In the genomic region with DNA sequence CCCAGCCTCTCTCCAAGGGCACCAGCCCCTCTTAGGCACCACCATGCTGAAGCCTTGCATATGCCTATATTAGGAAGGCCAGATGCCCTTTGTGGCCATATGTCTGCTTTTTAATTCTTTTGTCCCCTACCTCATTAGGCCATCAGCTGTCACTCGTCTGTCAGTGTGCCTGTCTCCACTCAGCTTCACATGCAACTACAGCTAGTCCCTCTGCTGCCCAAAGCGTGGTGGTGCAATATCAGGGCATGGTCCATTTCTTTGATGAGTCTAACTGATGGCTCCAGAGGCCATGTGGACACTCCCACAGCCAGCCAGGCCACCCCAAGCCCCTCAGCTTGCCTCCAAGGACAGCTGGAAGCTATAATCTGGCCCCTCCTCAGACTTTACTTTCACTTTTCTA, we compare ENCODE assay signal across 8 cellular contexts. TPM values are rescaled to one million over a fixed set of nuclear protein-coding genes. Genes with fewer than 3 reads are reported as not detected.
A peak's percentile ranks its signal among the peaks of the same experiment; 100 is the strongest.
DNase-seq lines count a peak whose midpoint lies in the region; ATAC-seq lines count a peak whose summit lies in the region.

No MANE protein-coding gene starts in this region.

- no peaks in the 10 kb centered on the region for H3K27me3 Mint-ChIP-seq in activated CD4-positive, alpha-beta T cell treated with anti-CD3 and anti-CD28 coated beads for 36 hours
- no peaks in the 10 kb centered on the region for H3K27me3 Mint-ChIP-seq in activated naive CD8-positive, alpha-beta T cell treated with anti-CD3 and anti-CD28 coated beads, Interleukin-2, amount 10 ng/mL, durations not matched to agents 7 days and 5 days

- no peaks in the 10 kb centered on the region for H3K9me3 Mint-ChIP-seq in activated CD4-positive, alpha-beta T cell treated with anti-CD3 and anti-CD28 coated beads for 36 hours (ENCODE audit: low read depth)
- no peaks in the 10 kb centered on the region for H3K9me3 Mint-ChIP-seq in activated naive CD8-positive, alpha-beta T cell treated with anti-CD3 and anti-CD28 coated beads, Interleukin-2, amount 10 ng/mL, durations not matched to agents 7 days and 5 days

- CTCF ChIA-PET in activated CD4-positive, alpha-beta T cell treated with anti-CD3 and anti-CD28 coated beads for 36 hours (lab: Charles Lee): interaction anchor here (0.6 to 21.7 kb wide), 11 partner anchors 12 to 242 kb away, joined by 3 to 300 read pairs (median 5); a partner anchor contains a TSS

- intact Hi-C loops in activated CD4-positive, alpha-beta T cell treated with anti-CD3 and anti-CD28 coated beads for 36 hours (cut with DNase I, micrococcal nuclease): no loop called here

- peak; percentile 48 for DNase-seq in activated CD4-positive, alpha-beta T cell treated with anti-CD3 and anti-CD28 coated beads for 36 hours
- DNase-seq in activated CD4-positive, alpha-beta T cell treated with anti-CD3 and anti-CD28 coated beads for 4 hours: no peak
- DNase-seq in NAMALWA (ENCODE audit: low spot score) (peak; percentile 80), lung microvascular endothelial cell (ENCODE audit: low read depth in 2 of 2) (peak; percentile 50 to 59)
- DNase-seq in activated naive CD8-positive, alpha-beta T cell treated with anti-CD3 and anti-CD28 coated beads, Interleukin-2, amount 10 ng/mL, durations not matched to agents 7 days and 5 days: no peak

- no peak for ATAC-seq in activated CD4-positive, alpha-beta T cell treated with anti-CD3 and anti-CD28 coated beads for 36 hours
- ATAC-seq in activated naive CD8-positive, alpha-beta T cell treated with anti-CD3 and anti-CD28 coated beads, Interleukin-2, amount 10 ng/mL, durations not matched to agents 7 days and 5 days (ENCODE audit: low read depth): no peak
- ATAC-seq in GM18519 (IDR thresholded peaks at IDR 0.05; ENCODE audit: low FRiP score, unreplicated experiment) (no peak), GM18511 (IDR thresholded peaks at IDR 0.05; ENCODE audit: unreplicated experiment) (no peak), HG02588 (IDR thresholded peaks at IDR 0.05; ENCODE audit: unreplicated experiment) (no peak)

- H3K27ac Mint-ChIP-seq in activated CD4-positive, alpha-beta T cell treated with anti-CD3 and anti-CD28 coated beads for 36 hours: peak overlapping the region; percentile 49
- H3K27ac Mint-ChIP-seq in activated naive CD8-positive, alpha-beta T cell treated with anti-CD3 and anti-CD28 coated beads, Interleukin-2, amount 10 ng/mL, durations not matched to agents 7 days and 5 days: peak overlapping the region; percentile 39

- POLR2A ChIA-PET in activated CD4-positive, alpha-beta T cell treated with anti-CD3 and anti-CD28 coated beads for 36 hours (lab: Charles Lee): interaction anchor here (1.5 kb wide), 1 partner anchor 20 kb away, joined by 3 read pairs; no protein-coding TSS in a partner anchor
- POLR2A ChIA-PET in activated naive CD8-positive, alpha-beta T cell treated with anti-CD3 and anti-CD28 coated beads, Interleukin-2, amount 10 ng/mL, durations not matched to agents 7 days and 5 days (lab: Charles Lee): interaction anchor here (7.4 kb wide), 1 partner anchor 19 kb away, joined by 50 read pairs; no protein-coding TSS in a partner anchor

- H3K4me1 Mint-ChIP-seq in activated CD4-positive, alpha-beta T cell treated with anti-CD3 and anti-CD28 coated beads for 36 hours: peaks cover 68% of the 10 kb centered on the region
- H3K4me1 Mint-ChIP-seq in activated naive CD8-positive, alpha-beta T cell treated with anti-CD3 and anti-CD28 coated beads, Interleukin-2, amount 10 ng/mL, durations not matched to agents 7 days and 5 days: peaks cover 61% of the 10 kb centered on the region

- peaks cover 2% of the 10 kb centered on the region for H3K36me3 Mint-ChIP-seq in activated CD4-positive, alpha-beta T cell treated with anti-CD3 and anti-CD28 coated beads for 36 hours (ENCODE audit: low read depth)
- H3K36me3 Mint-ChIP-seq in activated naive CD8-positive, alpha-beta T cell treated with anti-CD3 and anti-CD28 coated beads, Interleukin-2, amount 10 ng/mL, durations not matched to agents 7 days and 5 days: peaks cover 5% of the 10 kb centered on the region

- no peak overlapping the region for H3K4me3 Mint-ChIP-seq in activated CD4-positive, alpha-beta T cell treated with anti-CD3 and anti-CD28 coated beads for 36 hours
- no peak overlapping the region for H3K4me3 Mint-ChIP-seq in activated naive CD8-positive, alpha-beta T cell treated with anti-CD3 and anti-CD28 coated beads, Interleukin-2, amount 10 ng/mL, durations not matched to agents 7 days and 5 days

RNA-seq across cellular contexts. Expression of a gene that starts 36.3 kb away (rescaled TPM):
- 10 to 100 TPM; 31.9 to 38.2 TPM for total RNA-seq in activated CD4-positive, alpha-beta T cell treated with anti-CD3 and anti-CD28 coated beads for 36 hours
- total RNA-seq in activated naive CD8-positive, alpha-beta T cell treated with anti-CD3 and anti-CD28 coated beads, Interleukin-2, amount 10 ng/mL, durations not matched to agents 7 days and 5 days: 10 to 100 TPM; 79.7 to 80.6 TPM
- total RNA-seq in lung microvascular endothelial cell: 22.4 and 26.2 TPM in 2 replicates

Comparison
In these comparisons a context has a peak if more than half of its experiments do, and no peak if none do; other contexts are left out.
1. DNase-seq: peak in activated CD4-positive, alpha-beta T cell treated with anti-CD3 and anti-CD28 coated beads for 36 hours (single experiment), NAMALWA (single experiment) and lung microvascular endothelial cell (2 of 2); none in activated CD4-positive, alpha-beta T cell treated with anti-CD3 and anti-CD28 coated beads for 4 hours (0 of 2) and activated naive CD8-positive, alpha-beta T cell treated with anti-CD3 and anti-CD28 coated beads, Interleukin-2, amount 10 ng/mL, durations not matched to agents 7 days and 5 days (single experiment).